In genomic region chr18:59874166-59874565, GRCh38 we compare ENCODE assay signal across 9 cellular contexts. TPM values are rescaled to one million over a fixed set of nuclear protein-coding genes. Genes with fewer than 3 reads are reported as not detected.
DNase-seq lines count a peak whose midpoint lies in the region; FAIRE-seq and TF ChIP-seq lines count a peak whose summit lies in the region.
"Had no signal": no experiment of that assay in that cellular context is flagged by ENCODE, and none has a peak within 500 bp of the region (broad histone marks: within the 10 kb centered on the region; RNA-seq: fewer than 3 reads in every experiment).

No MANE protein-coding gene starts in this region.

- H3K27me3 Mint-ChIP-seq in glutamatergic neuron (ENCODE audit: unreplicated experiment): no peaks in the 10 kb centered on the region

- no peak for TF ChIP-seq POLR2A in H54 (IDR thresholded peaks at IDR 0.05; ENCODE audit: low read depth, low read length)

- no peaks in the 10 kb centered on the region for H3K9me3 Mint-ChIP-seq in glutamatergic neuron (ENCODE audit: unreplicated experiment)

- no peaks in the 10 kb centered on the region for H3K4me1 Mint-ChIP-seq in glutamatergic neuron (ENCODE audit: low read depth, unreplicated experiment)

- DNase-seq in H54 (ENCODE audit: insufficient read length, low spot score): peak; percentile 42
- DNase-seq in RPMI7951 (ENCODE audit: low read depth): peak; percentile 81
- peak; percentile 70 for DNase-seq in fibroblast of gingiva (ENCODE audit: low read depth)
- peak; percentile 65 for DNase-seq in urothelium cell line (ENCODE audit: low spot score)
- no peak for DNase-seq in glutamatergic neuron
- no peak for DNase-seq in effector CD4-positive, alpha-beta T cell
- DNase-seq in HUDEP-2 (lab: John Stamatoyannopoulos, UW; ENCODE audit: unreplicated experiment in 76 of 76): no peak
- DNase-seq: left ventricle myocardium superior had no signal

- no peak for TF ChIP-seq CTCF in glutamatergic neuron (IDR thresholded peaks at IDR 0.05; ENCODE audit: partially characterized antibody, unreplicated experiment)

- no peaks in the 10 kb centered on the region for H3K36me3 Mint-ChIP-seq in glutamatergic neuron (ENCODE audit: unreplicated experiment)

- H3K27ac Mint-ChIP-seq in glutamatergic neuron (ENCODE audit: unreplicated experiment): no peak overlapping the region
- H3K27ac Mint-ChIP-seq: progenitor cell of endocrine pancreas had no signal

- FAIRE-seq in H54 (lab: Jason Lieb, UNC) (peak; percentile 84), urothelium cell line (lab: Jason Lieb, UNC) (peak; percentile 37)

- H3K4me3 Mint-ChIP-seq in glutamatergic neuron (ENCODE audit: unreplicated experiment): no peak overlapping the region

RNA-seq across cellular contexts. Expression of gene PMAIP1, which starts 25.6 kb away (rescaled TPM):
- 43.7 and 50.3 TPM in 2 replicates for total RNA-seq in RPMI7951 (2014; rRNA removed; shearing (Covaris generic))
- total RNA-seq in glutamatergic neuron (ENCODE audit: unreplicated experiment): 12.6 TPM

Comparison
In these comparisons a context has a peak if more than half of its experiments do, and no peak if none do; other contexts are left out.
1. DNase-seq: peak in H54 (single experiment), RPMI7951 (single experiment), fibroblast of gingiva (single experiment) and urothelium cell line (single experiment); none in glutamatergic neuron (single experiment), effector CD4-positive, alpha-beta T cell (single experiment) and HUDEP-2 (0 of 76).